In the genomic region with DNA sequence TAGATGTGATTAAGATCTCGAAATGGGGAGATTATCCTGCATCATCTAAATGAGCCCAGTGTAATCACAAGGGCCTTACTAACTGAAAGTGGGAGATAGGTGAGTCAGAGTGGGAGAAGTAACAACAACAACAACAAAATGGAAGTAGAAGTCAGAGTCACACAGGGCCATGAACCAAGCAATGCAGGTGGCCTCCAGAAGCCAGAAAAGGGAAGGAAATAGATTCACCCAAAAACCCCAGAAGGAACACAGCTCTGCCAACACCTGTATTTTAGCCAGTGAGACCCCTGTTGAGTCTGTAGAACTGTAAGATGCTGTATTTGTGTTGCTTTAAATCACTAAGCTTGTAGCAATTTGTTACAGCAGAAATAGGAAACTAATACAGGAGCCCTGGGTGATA, we compare ENCODE assay signal across 8 cellular contexts. TPM values are rescaled to one million over a fixed set of nuclear protein-coding genes. Genes with fewer than 3 reads are reported as not detected.
DNase-seq lines count a peak whose midpoint lies in the region; ATAC-seq and TF ChIP-seq lines count a peak whose summit lies in the region.

No MANE protein-coding gene starts in this region.

- peak overlapping the region; percentile 92 to 100 (median 98) for H3K4me3 Mint-ChIP-seq in CD4-positive, CD25-positive, alpha-beta regulatory T cell

- CTCF ChIA-PET in A673 (lab: Charles Lee) = no interaction called here

- H3K27me3 ChIP-seq in CD4-positive, CD25-positive, alpha-beta regulatory T cell (ENCODE audit: control insufficient read depth, insufficient read depth, low read length) = no peaks in the 10 kb centered on the region
- H3K27me3 ChIP-seq in WERI-Rb-1 (ENCODE audit: insufficient read depth, low read depth, severe bottlenecking) = no peaks in the 10 kb centered on the region
- H3K27me3 ChIP-seq in A673 (replicated peaks; ENCODE audit: insufficient read depth, low read depth, low read length, poor library complexity) = no peaks in the 10 kb centered on the region

- intact Hi-C loops in A673 (cut with micrococcal nuclease; ENCODE audit: unreplicated experiment) = no loop called here

- H3K4me1 ChIP-seq in CD4-positive, CD25-positive, alpha-beta regulatory T cell (ENCODE audit: control insufficient read depth, insufficient read depth, low read length, poor library complexity, severe bottlenecking) = peaks cover 47% of the 10 kb centered on the region
- H3K4me1 ChIP-seq in A673 (ENCODE audit: insufficient read depth, low read length, poor library complexity, severe bottlenecking) = peaks cover 25% of the 10 kb centered on the region

- H3K27ac ChIP-seq in CD4-positive, CD25-positive, alpha-beta regulatory T cell (ENCODE audit: insufficient read depth, low read length, poor library complexity, severe bottlenecking) = peak overlapping the region; percentile 98
- H3K27ac ChIP-seq in KOPT-K1 (ENCODE audit: low read depth, low read length, poor library complexity, severe bottlenecking) (peak overlapping the region; percentile 92), WERI-Rb-1 (no peak overlapping the region), A673 (ENCODE audit: low read depth, low read length, poor library complexity, severe bottlenecking) (no peak overlapping the region)

- no peak for TF ChIP-seq CTCF in fibroblast of mammary gland (conservative IDR thresholded peaks at IDR 0.05; ENCODE audit: control insufficient read depth, insufficient read depth, low read depth, low read length)
- no peak for TF ChIP-seq CTCF in WERI-Rb-1 (IDR thresholded peaks at IDR 0.05; ENCODE audit: low read depth, low read length)
- no peak for TF ChIP-seq CTCF in A673 (conservative IDR thresholded peaks at IDR 0.05; ENCODE audit: low read depth, low read length)

- peaks cover 10% of the 10 kb centered on the region for H3K27me3 Mint-ChIP-seq in CD4-positive, CD25-positive, alpha-beta regulatory T cell

- DNase-seq in CD4-positive, CD25-positive, alpha-beta regulatory T cell = peak in 1 of 3 donors; percentile 37
- DNase-seq in fibroblast of mammary gland (ENCODE audit: low read depth) (peak; percentile 49), middle frontal gyrus (ENCODE audit: extremely low spot score, low spot score) (no peak), WERI-Rb-1 (no peak), A673 (ENCODE audit: low spot score) (no peak), NOMO-1 treated with DMSO at 0.1 percent for 48 hours (lab: John Stamatoyannopoulos, UW; ENCODE audit: unreplicated experiment) (no peak)

- no TSS peak for BruUV-seq in A673 (replicated peaks; lab: Mats Ljungman, UMichigan)

- peaks cover 37% of the 10 kb centered on the region for H3K36me3 Mint-ChIP-seq in CD4-positive, CD25-positive, alpha-beta regulatory T cell

- H3K4me3 ChIP-seq in CD4-positive, CD25-positive, alpha-beta regulatory T cell (ENCODE audit: low read depth, low read length) = peak overlapping the region; percentile 94
- H3K4me3 ChIP-seq in fibroblast of mammary gland (ENCODE audit: control insufficient read depth, low read depth, low read length) (no peak overlapping the region), WERI-Rb-1 (ENCODE audit: low read depth, low read length) (no peak overlapping the region), A673 (ENCODE audit: low read depth, low read length, poor library complexity, severe bottlenecking) (no peak overlapping the region)

- POLR2A ChIA-PET in A673 (lab: Charles Lee; ENCODE audit: low non-redundant PET) = no interaction called here

- peak overlapping the region; percentile 98 to 100 (median 99) for H3K27ac Mint-ChIP-seq in CD4-positive, CD25-positive, alpha-beta regulatory T cell

- H3K9me3 ChIP-seq in CD4-positive, CD25-positive, alpha-beta regulatory T cell (ENCODE audit: control insufficient read depth in 2 of 2, low read length in 2 of 2) = no peaks in the 10 kb centered on the region
- H3K9me3 ChIP-seq in KOPT-K1 (ENCODE audit: insufficient read depth, low read length, poor library complexity, severe bottlenecking) (no peaks in the 10 kb centered on the region), WERI-Rb-1 (ENCODE audit: severe bottlenecking) (no peaks in the 10 kb centered on the region), A673 (ENCODE audit: low read depth, low read length, poor library complexity, severe bottlenecking) (no peaks in the 10 kb centered on the region)

- peaks cover 0 to 6% (median 0%) of the 10 kb centered on the region in 7 donors for H3K9me3 Mint-ChIP-seq in CD4-positive, CD25-positive, alpha-beta regulatory T cell

- H3K4me1 Mint-ChIP-seq in CD4-positive, CD25-positive, alpha-beta regulatory T cell = peaks cover 16 to 72% (median 37%) of the 10 kb centered on the region in 4 donors

- no peak for ATAC-seq in CD4-positive, CD25-positive, alpha-beta regulatory T cell (ENCODE audit: low read depth in 2 of 2)
- ATAC-seq in GM19467 (IDR thresholded peaks at IDR 0.05; ENCODE audit: unreplicated experiment) = peak; percentile 19

- peaks cover 46% of the 10 kb centered on the region for H3K36me3 ChIP-seq in CD4-positive, CD25-positive, alpha-beta regulatory T cell (ENCODE audit: control insufficient read depth, insufficient read depth, low read length)
- H3K36me3 ChIP-seq in KOPT-K1 (ENCODE audit: insufficient read depth, low read length) (peaks cover 55% of the 10 kb centered on the region), WERI-Rb-1 (peaks cover 49% of the 10 kb centered on the region), A673 (ENCODE audit: insufficient read depth, low read length, poor library complexity, severe bottlenecking) (peaks cover 19% of the 10 kb centered on the region)

RNA-seq across cellular contexts. Expression of a gene that starts 4.1 kb away (rescaled TPM):
- total RNA-seq in CD4-positive, CD25-positive, alpha-beta regulatory T cell = 503 TPM
- polyA plus RNA-seq in CD4-positive, CD25-positive, alpha-beta regulatory T cell = 1,000 to 10,000 TPM in 2 of 4 donors, 100 to 1,000 TPM in 2; 723 to 1,055 (median 950) TPM
- 155 and 198 TPM in 2 replicates for total RNA-seq in A673 (2021)

RNA-seq across cellular contexts. Expression of a gene that starts 21.3 kb away (rescaled TPM):
- 7.2 TPM for total RNA-seq in CD4-positive, CD25-positive, alpha-beta regulatory T cell
- polyA plus RNA-seq in CD4-positive, CD25-positive, alpha-beta regulatory T cell = under 1 TPM in 3 of 4 donors, not detected in 1; 0.40 to 0.52 (median 0.44) TPM
- total RNA-seq in A673 (2021) = 1.5 and 3.6 TPM in 2 replicates

RNA-seq across cellular contexts. Expression of a gene that starts 24.2 kb away (rescaled TPM):
- total RNA-seq in CD4-positive, CD25-positive, alpha-beta regulatory T cell = not detected
- polyA plus RNA-seq in CD4-positive, CD25-positive, alpha-beta regulatory T cell = under 1 TPM in 1 of 4 donors, not detected in 3; 0.23 TPM
- total RNA-seq in A673 (2021) = 6.5 and 7.1 TPM in 2 replicates

RNA-seq across cellular contexts. Expression of a gene that starts 32.8 kb away (rescaled TPM):
- total RNA-seq in CD4-positive, CD25-positive, alpha-beta regulatory T cell = not detected
- not detected for polyA plus RNA-seq in CD4-positive, CD25-positive, alpha-beta regulatory T cell
- total RNA-seq in A673 (2021) = not detected in 2 replicates

RNA-seq across cellular contexts. Expression of a gene that starts 58.8 kb away (rescaled TPM):
- total RNA-seq in CD4-positive, CD25-positive, alpha-beta regulatory T cell = not detected
- not detected for polyA plus RNA-seq in CD4-positive, CD25-positive, alpha-beta regulatory T cell
- total RNA-seq in A673 (2021) = not detected in 2 replicates

Comparison
In these comparisons a context has a peak if more than half of its experiments do, and no peak if none do; other contexts are left out.
1. H3K27ac ChIP-seq: peak in CD4-positive, CD25-positive, alpha-beta regulatory T cell (single experiment) and KOPT-K1 (single experiment); none in WERI-Rb-1 (single experiment) and A673 (single experiment).